8 cellular contexts compared by ENCODE assay signal in genomic region chr6:150143521-150144293, GRCh38. TPM values are rescaled to one million over a fixed set of nuclear protein-coding genes. Genes with fewer than 3 reads are reported as not detected.
DNase-seq lines count a peak whose midpoint lies in the region; ATAC-seq and TF ChIP-seq lines count a peak whose summit lies in the region.

No MANE protein-coding gene starts in this region.

- H3K79me2 ChIP-seq in hepatocyte = no peaks in the 10 kb centered on the region

- H3K27me3 ChIP-seq in hepatocyte = peaks cover 78% of the 10 kb centered on the region

- no peaks in the 10 kb centered on the region for H4K20me1 ChIP-seq in hepatocyte (ENCODE audit: insufficient read depth, poor library complexity, severe bottlenecking)

- H3K4me1 ChIP-seq in hepatocyte (ENCODE audit: insufficient read depth) = peaks cover 14% of the 10 kb centered on the region

- TF ChIP-seq CTCF in HFF-Myc (IDR thresholded peaks at IDR 0.05; ENCODE audit: low read depth, low read length, missing control alignments) = no peak
- TF ChIP-seq CTCF in VCaP (conservative IDR thresholded peaks at IDR 0.05) = peak; percentile 15; the same call in 1 of the 2 replicates
- no peak for TF ChIP-seq CTCF in hepatocyte (IDR thresholded peaks at IDR 0.05; ENCODE audit: poor library complexity)

- DNase-seq in HFF-Myc (ENCODE audit: extremely low read depth, low read depth) (no peak), hepatocyte (ENCODE audit: low spot score) (no peak), HUDEP-2 (lab: John Stamatoyannopoulos, UW; ENCODE audit: unreplicated experiment in 76 of 76) (no peak)
- DNase-seq in activated naive CD4-positive, alpha-beta T cell (lab: John Stamatoyannopoulos, UW) = no peak

- no peaks in the 10 kb centered on the region for H3K9me3 ChIP-seq in hepatocyte (ENCODE audit: low read depth)

- H3K4me2 ChIP-seq in hepatocyte = peak overlapping the region; percentile 94

- no peaks in the 10 kb centered on the region for H3K9me2 ChIP-seq in hepatocyte (replicated peaks; ENCODE audit: insufficient read depth)

- WGBS in hepatocyte (ENCODE audit: low lambda C conversion rate, missing lambda C conversion rate) = 8% methylated on average over 46 of the region's 53 CpGs

- H2AFZ ChIP-seq in hepatocyte = peak overlapping the region; percentile 40

- H3K36me3 ChIP-seq in hepatocyte (replicated peaks; ENCODE audit: insufficient read depth, low read depth) = no peaks in the 10 kb centered on the region

- H3K4me3 ChIP-seq in HFF-Myc (replicated peaks; ENCODE audit: low read depth, low read length) = peak overlapping the region; percentile 24
- H3K4me3 ChIP-seq in hepatocyte = peak overlapping the region; percentile 49
- H3K4me3 ChIP-seq in skin epidermis = peak overlapping the region; percentile 28 to 72 (median 56)

- no peak for ATAC-seq in GM18502 (IDR thresholded peaks at IDR 0.05; ENCODE audit: poor library complexity, unreplicated experiment)
- ATAC-seq in GM18858 (IDR thresholded peaks at IDR 0.05; ENCODE audit: unreplicated experiment) = no peak

- H3K27ac ChIP-seq in VCaP (peak overlapping the region; percentile 23; the same call in 1 of the 2 replicates), hepatocyte (no peak overlapping the region), skin epidermis (peak overlapping the region in 20 of 21 experiments; percentile 14 to 91 (median 73))

RNA-seq across cellular contexts. Expression of gene PPP1R14C, which starts 0.9 kb away (rescaled TPM):
- 1.5 and 2.1 TPM in 2 replicates for total RNA-seq in hepatocyte
- polyA plus RNA-seq in hepatocyte = 3.8 and 5.2 TPM in 2 replicates
